In the genomic region with DNA sequence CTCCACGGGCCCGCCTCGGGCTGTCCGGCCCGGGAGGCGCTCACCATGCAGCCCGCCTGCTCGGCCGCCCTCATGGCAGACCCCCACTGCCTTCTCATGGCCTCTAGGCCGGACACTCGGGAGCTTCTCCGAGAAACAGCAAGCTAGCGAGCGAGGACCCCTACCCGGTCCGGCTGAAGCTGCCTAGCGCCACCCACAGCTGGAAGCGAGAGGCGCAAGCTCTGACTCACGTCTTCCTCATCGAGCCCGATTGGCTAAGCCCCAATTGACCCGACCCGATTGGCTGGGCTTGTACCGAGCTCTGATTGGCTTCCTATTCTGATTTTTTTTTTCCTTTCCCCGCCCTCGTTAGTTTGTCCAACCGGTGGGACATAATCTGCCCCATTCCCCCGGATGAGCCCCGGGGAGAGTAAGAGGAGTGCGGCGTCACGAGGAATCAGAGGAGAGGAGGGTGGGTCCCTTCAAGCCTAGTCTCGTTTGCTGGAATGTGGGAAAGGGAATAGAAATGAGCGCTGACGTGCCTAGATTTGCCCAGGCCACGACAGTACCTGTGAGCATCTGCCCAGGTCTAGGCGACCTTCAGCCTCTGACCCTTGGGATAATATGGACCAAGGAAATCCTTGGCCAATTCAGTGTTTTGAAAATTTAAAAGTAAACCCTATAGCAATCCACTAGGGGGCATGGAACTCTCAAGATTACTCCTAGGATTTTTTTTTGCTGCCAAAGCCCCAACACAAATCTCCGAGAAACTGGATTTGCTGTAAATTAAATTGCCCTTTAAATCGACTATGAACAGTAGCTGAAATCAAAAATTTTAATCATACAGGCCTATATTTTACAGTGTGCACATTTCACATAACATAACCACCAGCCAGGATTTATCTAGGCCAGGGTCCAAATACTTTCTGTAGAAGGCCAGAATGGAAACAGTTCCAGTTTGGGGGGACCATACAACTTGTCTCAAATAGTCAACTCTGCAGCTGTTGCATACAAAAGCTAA, we compare ENCODE assay signal across 8 cellular contexts. TPM values are rescaled to one million over a fixed set of nuclear protein-coding genes. Genes with fewer than 3 reads are reported as not detected.
DNase-seq lines count a peak whose midpoint lies in the region; ATAC-seq, FAIRE-seq and TF ChIP-seq lines count a peak whose summit lies in the region.

TSS of gene TYSND1 (minus strand) at position 212 of the 1,000 bp plus-strand sequence. CDS start at position 98, 114 bp downstream.

- intact Hi-C loops in psoas muscle (cut with DNase I) = no loop called here

- H3K27me3 ChIP-seq in right atrium auricular region (no peaks in the 10 kb centered on the region), psoas muscle (ENCODE audit: insufficient read depth in 3 of 3, low read length in 2 of 3) (no peaks in the 10 kb centered on the region)

- WGBS in psoas muscle, 3 donors = 0 to 2% (median 1%) methylated on average over 38 to 40 of the region's 40 CpGs

- DNase-seq in NCI-H187 (lab: John Stamatoyannopoulos, UW) (peak; percentile 63 to 80), T-helper 2 cell (peak; percentile 73 to 96 (median 88)), right atrium auricular region (ENCODE audit: low spot score) (peak; percentile 98), psoas muscle (peak; percentile 97 to 98), urothelium cell line (ENCODE audit: low spot score) (peak; percentile 99)

- no peak for FAIRE-seq in urothelium cell line (lab: Jason Lieb, UNC)

- no peaks in the 10 kb centered on the region for H3K9me3 ChIP-seq in right atrium auricular region
- H3K9me3 ChIP-seq in psoas muscle = no peaks in the 10 kb centered on the region

- peaks cover 28% of the 10 kb centered on the region for H3K36me3 ChIP-seq in right atrium auricular region
- H3K36me3 ChIP-seq in psoas muscle (ENCODE audit: insufficient read depth in 1 of 2, low read depth in 1 of 2) = peaks cover 0 to 34% of the 10 kb centered on the region in 2 donors

- TF ChIP-seq CTCF in right atrium auricular region (IDR thresholded peaks at IDR 0.05) (peak in 1 of 2 donors; percentile 74), psoas muscle (IDR thresholded peaks at IDR 0.05) (peak; percentile 68)

- ATAC-seq in GM18499 (IDR thresholded peaks at IDR 0.05; ENCODE audit: insufficient read depth, unreplicated experiment) (peak; percentile 79), HG02943 (IDR thresholded peaks at IDR 0.05; ENCODE audit: low read depth, unreplicated experiment) (peak; percentile 88), psoas muscle (peak; percentile 93 to 96 (median 94))

- H3K4me3 ChIP-seq in right atrium auricular region (peak within 1 kb of the TSS; percentile 59 to 73), psoas muscle (peak within 1 kb of the TSS; percentile 82)

- H3K27ac ChIP-seq in angular gyrus (ENCODE audit: low read depth, low read length) (peak within 1 kb of the TSS; percentile 86), right atrium auricular region (peak within 1 kb of the TSS; percentile 87 to 91), psoas muscle (peak within 1 kb of the TSS; percentile 90)

- peaks cover 0 to 22% of the 10 kb centered on the region in 2 donors for H3K4me1 ChIP-seq in right atrium auricular region
- H3K4me1 ChIP-seq in psoas muscle = peaks cover 7% of the 10 kb centered on the region

RNA-seq across cellular contexts. Expression of gene TYSND1, which starts in this region (rescaled TPM):
- total RNA-seq in right atrium auricular region = 1 to 10 TPM; 4.4 to 4.9 TPM
- total RNA-seq in psoas muscle = 1 to 10 TPM; 2.4 to 4.7 (median 3.7) TPM
- polyA plus RNA-seq in psoas muscle = 1 to 10 TPM; 2.8 to 7.5 (median 4.1) TPM

Comparison
In these comparisons a context has a peak if more than half of its experiments do, and no peak if none do; other contexts are left out.
1. Peak in every context shown above with its lines: DNase-seq, ATAC-seq, H3K4me3 ChIP-seq and H3K27ac ChIP-seq.